In genomic region chr5:80082731-80083114, GRCh38 we compare ENCODE assay signal across 8 cellular contexts. TPM values are rescaled to one million over a fixed set of nuclear protein-coding genes. Genes with fewer than 3 reads are reported as not detected.
DNase-seq lines count a peak whose midpoint lies in the region; ATAC-seq and TF ChIP-seq lines count a peak whose summit lies in the region.

No MANE protein-coding gene starts in this region.

- no peak for ATAC-seq in HG03139 (IDR thresholded peaks at IDR 0.05; ENCODE audit: unreplicated experiment)

- DNase-seq in AG08395 (ENCODE audit: low spot score) = peak; percentile 88
- peak; percentile 72 for DNase-seq in H4 (ENCODE audit: low spot score)
- peak; percentile 49 to 84 for DNase-seq in NCI-H526 (lab: John Stamatoyannopoulos, UW)
- peak; percentile 82 for DNase-seq in activated T-cell treated with anti-CD3 and anti-CD28 coated beads, Interleukin-2, amount 50 U/mL, for 24 hours
- DNase-seq in fibroblast of gingiva (ENCODE audit: low read depth) = peak; percentile 76
- peak; percentile 65 for DNase-seq in nephron progenitor cell

- H3K9me3 Mint-ChIP-seq in activated T-cell treated with anti-CD3 and anti-CD28 coated beads, Interleukin-2, amount 50 U/mL, for 24 hours = no peaks in the 10 kb centered on the region
- H3K9me3 Mint-ChIP-seq in nephron progenitor cell = no peaks in the 10 kb centered on the region

- peak overlapping the region; percentile 47 for H3K4me3 Mint-ChIP-seq in activated T-cell treated with anti-CD3 and anti-CD28 coated beads, Interleukin-2, amount 50 U/mL, for 24 hours
- no peak overlapping the region for H3K4me3 Mint-ChIP-seq in nephron progenitor cell

- H3K27me3 Mint-ChIP-seq in activated T-cell treated with anti-CD3 and anti-CD28 coated beads, Interleukin-2, amount 50 U/mL, for 24 hours = no peaks in the 10 kb centered on the region
- no peaks in the 10 kb centered on the region for H3K27me3 Mint-ChIP-seq in nephron progenitor cell (ENCODE audit: low read depth, poor library complexity)

- no peaks in the 10 kb centered on the region for H3K36me3 Mint-ChIP-seq in activated T-cell treated with anti-CD3 and anti-CD28 coated beads, Interleukin-2, amount 50 U/mL, for 24 hours (ENCODE audit: low read depth)
- H3K36me3 Mint-ChIP-seq in nephron progenitor cell (ENCODE audit: low read depth) = peaks cover 31% of the 10 kb centered on the region

- peak overlapping the region; percentile 84 for H3K27ac ChIP-seq in temporal lobe (ENCODE audit: low read depth, low read length)

- H3K4me1 Mint-ChIP-seq in activated T-cell treated with anti-CD3 and anti-CD28 coated beads, Interleukin-2, amount 50 U/mL, for 24 hours (ENCODE audit: low read depth) = peaks cover 13% of the 10 kb centered on the region
- H3K4me1 Mint-ChIP-seq in nephron progenitor cell = peaks cover 9% of the 10 kb centered on the region

- peak; percentile 85 for TF ChIP-seq CTCF in nephron progenitor cell (IDR thresholded peaks at IDR 0.05)

- H3K27ac Mint-ChIP-seq in activated T-cell treated with anti-CD3 and anti-CD28 coated beads, Interleukin-2, amount 50 U/mL, for 24 hours = peak overlapping the region; percentile 88
- no peak overlapping the region for H3K27ac Mint-ChIP-seq in nephron progenitor cell

RNA-seq across cellular contexts. Expression of gene THBS4, which starts 47.6 kb away (rescaled TPM):
- 0.43 and 1.5 TPM in 2 replicates for total RNA-seq in H4 (2014; rRNA removed; shearing (Covaris generic))
- 1.2 TPM for total RNA-seq in temporal lobe
